19 cellular contexts compared by ENCODE assay signal in genomic region chr2:42673989-42674564, GRCh38.
A peak's percentile ranks its signal among the peaks of the same experiment; 100 is the strongest.
DNase-seq lines count a peak whose midpoint lies in the region.
"Had no signal": no experiment of that assay in that cellular context is flagged by ENCODE, and none has a peak within 500 bp of the region (broad histone marks: within the 10 kb centered on the region; RNA-seq: fewer than 3 reads in every experiment).

No MANE protein-coding gene starts in this region.

- H3K4me3 ChIP-seq in HUES64 (ENCODE audit: low read length), result no peak overlapping the region
- H3K4me3 ChIP-seq: BLaER1 treated with 17β-estradiol and CSF1 and Interleukin-3, amounts not matched to agents 10 nM and 100 nM had no signal

- 100% methylated on average over 1 of the region's 1 CpG for WGBS in HUES64

- DNase-seq in NCI-H2029 (lab: John Stamatoyannopoulos, UW) (peak; percentile 24), NCI-H2029 treated with DMSO at 0.1 percent for 48 hours (lab: John Stamatoyannopoulos, UW) (no peak), putamen (ENCODE audit: low spot score) (peak; percentile 28), NCI-H1436 (lab: John Stamatoyannopoulos, UW) (no peak), NCI-H526 treated with DMSO at 0.1 percent for 48 hours (lab: John Stamatoyannopoulos, UW) (no peak)
- DNase-seq in activated CD8-positive, alpha-beta memory T cell treated with anti-CD3 and anti-CD28 coated beads, Interleukin-2, amount 50 U/mL, for 48 hours, result no peak
- DNase-seq: 8988T; Caco-2; CD4-positive, alpha-beta memory T cell; KBM-7; NCI-H1092; NCI-H1436 treated with DMSO at 0.1 percent for 48 hours; NCI-H1930; NCI-H2171; NCI-H524 treated with DMSO at 0.1 percent for 48 hours; OCI-M1 had no signal

- no peaks in the 10 kb centered on the region for H3K27me3 ChIP-seq in HUES64 (ENCODE audit: insufficient read depth, low read length)
- H3K27me3 ChIP-seq: BLaER1 treated with 17β-estradiol and CSF1 and Interleukin-3, amounts not matched to agents 10 nM and 100 nM had no signal

- H3K27ac ChIP-seq in HUES64 (ENCODE audit: low read depth, low read length), result peak overlapping the region; percentile 25; the same call in 1 of the 2 replicates
- peak overlapping the region; percentile 15 for H3K27ac ChIP-seq in cingulate gyrus (ENCODE audit: low read depth, low read length)
- H3K27ac ChIP-seq: BLaER1 treated with 17β-estradiol and CSF1 and Interleukin-3, amounts not matched to agents 10 nM and 100 nM had no signal

- H3K9ac ChIP-seq in HUES64 (ENCODE audit: low read depth, low read length), result no peak overlapping the region
- H3K9ac ChIP-seq: BLaER1 treated with 17β-estradiol and CSF1 and Interleukin-3, amounts not matched to agents 10 nM and 100 nM had no signal

- H3K4me1 ChIP-seq in HUES64 (ENCODE audit: insufficient read depth, low read length), result no peaks in the 10 kb centered on the region
- H3K4me1 ChIP-seq: Caco-2 had no signal

- H3K36me3 ChIP-seq in HUES64 (ENCODE audit: insufficient read depth, low read length), result peaks cover 40% of the 10 kb centered on the region

- H3K9me3 ChIP-seq in HUES64 (ENCODE audit: insufficient read depth, low read depth, low read length), result no peaks in the 10 kb centered on the region
- H3K9me3 ChIP-seq: Caco-2 had no signal

Comparison
In these comparisons a context has a peak if more than half of its experiments do, and no peak if none do; other contexts are left out.
1. DNase-seq: peak in NCI-H2029 (single experiment) and putamen (single experiment); none in NCI-H2029 treated with DMSO at 0.1 percent for 48 hours (single experiment), NCI-H1436 (single experiment), activated CD8-positive, alpha-beta memory T cell treated with anti-CD3 and anti-CD28 coated beads, Interleukin-2, amount 50 U/mL, for 48 hours (single experiment) and NCI-H526 treated with DMSO at 0.1 percent for 48 hours (single experiment).